In the genomic region with DNA sequence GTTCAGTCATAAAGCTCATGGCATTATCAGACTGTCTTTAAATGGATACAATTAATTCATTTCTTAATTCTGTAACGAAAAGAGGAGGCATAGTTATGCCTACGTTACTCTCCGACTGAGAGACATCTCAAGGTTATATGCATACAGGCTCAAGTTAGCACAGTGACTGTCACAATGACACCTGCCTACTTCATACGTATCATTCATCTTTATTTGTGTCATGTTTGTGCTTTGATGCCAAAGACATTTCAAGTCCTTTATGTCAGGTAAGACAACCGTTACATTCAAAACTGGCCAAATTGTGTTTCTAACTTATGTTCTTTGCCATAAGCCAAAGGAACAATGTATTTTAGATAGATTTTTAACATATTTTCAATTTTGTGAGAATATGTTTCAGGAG, we compare ENCODE assay signal across 23 cellular contexts.
"Had no signal": no experiment of that assay in that cellular context is flagged by ENCODE, and none has a peak within 500 bp of the region (broad histone marks: within the 10 kb centered on the region; RNA-seq: fewer than 3 reads in every experiment).

No MANE protein-coding gene starts in this region.

- H3K27me3 ChIP-seq: colonic mucosa, dorsolateral prefrontal cortex, esophagus muscularis mucosa, esophagus squamous epithelium, foreskin keratinocyte, gastrocnemius medialis, gastroesophageal sphincter, heart left ventricle, heart right ventricle had no signal

- H3K36me3 ChIP-seq: colonic mucosa, esophagus muscularis mucosa, esophagus squamous epithelium, gastrocnemius medialis, gastroesophageal sphincter, heart left ventricle, heart right ventricle had no signal

- H3K27ac ChIP-seq: colonic mucosa, coronary artery, dorsolateral prefrontal cortex, epithelial cell of prostate, esophagus muscularis mucosa, esophagus squamous epithelium, foreskin keratinocyte, gastrocnemius medialis, gastroesophageal sphincter, heart left ventricle, heart right ventricle had no signal

- DNase-seq: colonic mucosa; cortex of kidney; dermis blood vessel endothelial cell; dorsolateral prefrontal cortex; effector CD4-positive, alpha-beta T cell; effector CD8-positive, alpha-beta T cell; effector memory CD4-positive, alpha-beta T cell; effector memory CD8-positive, alpha-beta T cell; endodermal cell; erythroblast; esophagus squamous epithelium; foreskin fibroblast; foreskin keratinocyte; foreskin melanocyte; gastrocnemius medialis; glutamatergic neuron; head of caudate nucleus; heart left ventricle; heart right ventricle had no signal

- H3K4me3 ChIP-seq: colonic mucosa, coronary artery, dorsolateral prefrontal cortex, esophagus muscularis mucosa, esophagus squamous epithelium, gastrocnemius medialis, gastroesophageal sphincter, heart left ventricle, heart right ventricle had no signal

- H3K9me3 ChIP-seq: colonic mucosa, gastrocnemius medialis had no signal
